ENCODE assay signal across 9 cellular contexts in genomic region chr22:32413715-32414114, GRCh38. TPM values are rescaled to one million over a fixed set of nuclear protein-coding genes. Genes with fewer than 3 reads are reported as not detected.
DNase-seq lines count a peak whose midpoint lies in the region; ATAC-seq and TF ChIP-seq lines count a peak whose summit lies in the region.
"Had no signal": no experiment of that assay in that cellular context is flagged by ENCODE, and none has a peak within 500 bp of the region (broad histone marks: within the 10 kb centered on the region; RNA-seq: fewer than 3 reads in every experiment).

No MANE protein-coding gene starts in this region.

- no peaks in the 10 kb centered on the region for H3K9me3 ChIP-seq in CD4-positive, CD25-positive, alpha-beta regulatory T cell (ENCODE audit: control insufficient read depth in 2 of 2, low read length in 2 of 2)
- H3K9me3 ChIP-seq in WERI-Rb-1 (ENCODE audit: severe bottlenecking): no peaks in the 10 kb centered on the region

- H3K27me3 Mint-ChIP-seq in CD4-positive, CD25-positive, alpha-beta regulatory T cell: peaks cover 35% of the 10 kb centered on the region
- peaks cover 6% of the 10 kb centered on the region for H3K27me3 Mint-ChIP-seq in activated naive CD8-positive, alpha-beta T cell treated with anti-CD3 and anti-CD28 coated beads for 36 hours
- peaks cover 50% of the 10 kb centered on the region for H3K27me3 Mint-ChIP-seq in nephron progenitor cell (ENCODE audit: low read depth, poor library complexity)

- TF ChIP-seq CTCF in WERI-Rb-1 (IDR thresholded peaks at IDR 0.05; ENCODE audit: low read depth, low read length) (peak; percentile 48; the same call in 1 of the 2 replicates), nephron progenitor cell (IDR thresholded peaks at IDR 0.05) (no peak)

- H3K27ac Mint-ChIP-seq in CD4-positive, CD25-positive, alpha-beta regulatory T cell: no peak overlapping the region
- no peak overlapping the region for H3K27ac Mint-ChIP-seq in activated naive CD8-positive, alpha-beta T cell treated with anti-CD3 and anti-CD28 coated beads for 36 hours
- no peak overlapping the region for H3K27ac Mint-ChIP-seq in nephron progenitor cell

- H3K4me1 Mint-ChIP-seq in CD4-positive, CD25-positive, alpha-beta regulatory T cell: peaks cover 17 to 43% (median 38%) of the 10 kb centered on the region in 4 donors
- H3K4me1 Mint-ChIP-seq in activated naive CD8-positive, alpha-beta T cell treated with anti-CD3 and anti-CD28 coated beads for 36 hours: peaks cover 32% of the 10 kb centered on the region
- H3K4me1 Mint-ChIP-seq in nephron progenitor cell: peaks cover 26% of the 10 kb centered on the region

- peaks cover under 1% of the 10 kb centered on the region for H3K36me3 ChIP-seq in CD4-positive, CD25-positive, alpha-beta regulatory T cell (ENCODE audit: control insufficient read depth, insufficient read depth, low read length)
- H3K36me3 ChIP-seq in WERI-Rb-1: peaks cover 7% of the 10 kb centered on the region

- no peak overlapping the region for H3K27ac ChIP-seq in CD4-positive, CD25-positive, alpha-beta regulatory T cell (ENCODE audit: insufficient read depth, low read length, poor library complexity, severe bottlenecking)
- H3K27ac ChIP-seq in WERI-Rb-1: no peak overlapping the region

- no peaks in the 10 kb centered on the region for H3K9me3 Mint-ChIP-seq in CD4-positive, CD25-positive, alpha-beta regulatory T cell
- H3K9me3 Mint-ChIP-seq in activated naive CD8-positive, alpha-beta T cell treated with anti-CD3 and anti-CD28 coated beads for 36 hours: no peaks in the 10 kb centered on the region
- H3K9me3 Mint-ChIP-seq in nephron progenitor cell: no peaks in the 10 kb centered on the region
- H3K9me3 Mint-ChIP-seq: stimulated activated naive CD8-positive, alpha-beta T cell treated with anti-CD3 and anti-CD28 coated beads, Interleukin-15, Interleukin-2, amounts not matched to agents 100 ng/mL and 50 ng/mL, for 24 hours had no signal

- peaks cover 1% of the 10 kb centered on the region for H3K27me3 ChIP-seq in CD4-positive, CD25-positive, alpha-beta regulatory T cell (ENCODE audit: control insufficient read depth, insufficient read depth, low read length)
- peaks cover 12% of the 10 kb centered on the region for H3K27me3 ChIP-seq in WERI-Rb-1 (ENCODE audit: insufficient read depth, low read depth, severe bottlenecking)

- peak overlapping the region in 3 of 4 donors; percentile 1 to 85 (median 34) for H3K4me3 Mint-ChIP-seq in CD4-positive, CD25-positive, alpha-beta regulatory T cell
- no peak overlapping the region for H3K4me3 Mint-ChIP-seq in activated naive CD8-positive, alpha-beta T cell treated with anti-CD3 and anti-CD28 coated beads for 36 hours
- no peak overlapping the region for H3K4me3 Mint-ChIP-seq in nephron progenitor cell
- H3K4me3 Mint-ChIP-seq: stimulated activated naive CD8-positive, alpha-beta T cell treated with anti-CD3 and anti-CD28 coated beads, Interleukin-15, Interleukin-2, amounts not matched to agents 100 ng/mL and 50 ng/mL, for 24 hours had no signal

- H3K4me1 ChIP-seq in CD4-positive, CD25-positive, alpha-beta regulatory T cell (ENCODE audit: control insufficient read depth, insufficient read depth, low read length, poor library complexity, severe bottlenecking): peaks cover 27% of the 10 kb centered on the region

- peaks cover 9% of the 10 kb centered on the region for H3K36me3 Mint-ChIP-seq in CD4-positive, CD25-positive, alpha-beta regulatory T cell
- peaks cover 12% of the 10 kb centered on the region for H3K36me3 Mint-ChIP-seq in activated naive CD8-positive, alpha-beta T cell treated with anti-CD3 and anti-CD28 coated beads for 36 hours
- H3K36me3 Mint-ChIP-seq in nephron progenitor cell (ENCODE audit: low read depth): peaks cover 9% of the 10 kb centered on the region

- no peak overlapping the region for H3K4me3 ChIP-seq in CD4-positive, CD25-positive, alpha-beta regulatory T cell (ENCODE audit: low read depth, low read length)
- H3K4me3 ChIP-seq in WERI-Rb-1 (ENCODE audit: low read depth, low read length): no peak overlapping the region

- DNase-seq in CD4-positive, CD25-positive, alpha-beta regulatory T cell: peak in 1 of 3 donors; percentile 6
- DNase-seq in HCEC 1CT: peak; percentile 24
- DNase-seq in WERI-Rb-1: no peak
- peak; percentile 45 for DNase-seq in kidney glomerular epithelial cell (lab: John Stamatoyannopoulos, UW)
- DNase-seq in amniotic stem cell (lab: John Stamatoyannopoulos, UW): no peak
- no peak for DNase-seq in activated naive CD8-positive, alpha-beta T cell treated with anti-CD3 and anti-CD28 coated beads for 36 hours
- DNase-seq in nephron progenitor cell: no peak
- DNase-seq in DMS79 treated with DMSO at 0.1 percent for 48 hours (lab: John Stamatoyannopoulos, UW): no peak

- ATAC-seq in CD4-positive, CD25-positive, alpha-beta regulatory T cell (ENCODE audit: low read depth in 2 of 2): no peak

RNA-seq across cellular contexts. Expression of gene RTCB, which starts 1.7 kb away (rescaled TPM):
- 39.0 TPM for total RNA-seq in CD4-positive, CD25-positive, alpha-beta regulatory T cell
- 100 to 1,000 TPM; 107 to 125 (median 115) TPM for polyA plus RNA-seq in CD4-positive, CD25-positive, alpha-beta regulatory T cell
- 100 to 1,000 TPM; 102 to 105 TPM for total RNA-seq in activated naive CD8-positive, alpha-beta T cell treated with anti-CD3 and anti-CD28 coated beads for 36 hours

RNA-seq across cellular contexts. Expression of gene BPIFC, which starts 50.5 kb away (rescaled TPM):
- total RNA-seq in CD4-positive, CD25-positive, alpha-beta regulatory T cell: not detected
- not detected for polyA plus RNA-seq in CD4-positive, CD25-positive, alpha-beta regulatory T cell
- total RNA-seq in activated naive CD8-positive, alpha-beta T cell treated with anti-CD3 and anti-CD28 coated beads for 36 hours: not detected

RNA-seq across cellular contexts. Expression of gene RFPL3, which starts 56.0 kb away (rescaled TPM):
- not detected for total RNA-seq in CD4-positive, CD25-positive, alpha-beta regulatory T cell
- polyA plus RNA-seq in CD4-positive, CD25-positive, alpha-beta regulatory T cell: not detected
- total RNA-seq in activated naive CD8-positive, alpha-beta T cell treated with anti-CD3 and anti-CD28 coated beads for 36 hours: not detected

Comparison
In these comparisons a context has a peak if more than half of its experiments do, and no peak if none do; other contexts are left out.
1. DNase-seq: peak in HCEC 1CT (single experiment) and kidney glomerular epithelial cell (single experiment); none in WERI-Rb-1 (single experiment), amniotic stem cell (single experiment), activated naive CD8-positive, alpha-beta T cell treated with anti-CD3 and anti-CD28 coated beads for 36 hours (single experiment), nephron progenitor cell (single experiment) and DMS79 treated with DMSO at 0.1 percent for 48 hours (single experiment).
2. H3K4me3 Mint-ChIP-seq: peak in CD4-positive, CD25-positive, alpha-beta regulatory T cell (3 of 4); none in activated naive CD8-positive, alpha-beta T cell treated with anti-CD3 and anti-CD28 coated beads for 36 hours (single experiment) and nephron progenitor cell (single experiment).